ENCODE assay signal across 14 cellular contexts in the genomic region with DNA sequence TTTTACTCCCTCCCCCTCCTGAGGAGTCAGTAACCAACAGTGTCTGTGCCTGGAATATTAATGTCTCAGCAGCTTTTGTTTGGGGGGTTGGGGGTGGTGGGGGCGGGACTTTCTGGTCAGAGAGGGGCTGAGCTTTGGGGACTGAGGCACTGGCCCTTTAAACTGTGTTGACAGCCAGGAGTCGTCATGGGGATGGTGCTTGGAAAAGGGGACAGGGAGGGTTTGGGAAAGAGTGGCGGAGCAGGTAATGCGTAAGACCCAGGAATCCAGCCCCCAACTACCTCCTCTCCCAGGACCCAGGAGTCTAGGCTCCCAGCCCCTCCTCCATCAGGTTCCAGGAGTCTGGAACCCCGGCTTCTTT. TPM values are rescaled to one million over a fixed set of nuclear protein-coding genes. Genes with fewer than 3 reads are reported as not detected.
DNase-seq lines count a peak whose midpoint lies in the region; ATAC-seq, FAIRE-seq and TF ChIP-seq lines count a peak whose summit lies in the region.
"Had no signal": no experiment of that assay in that cellular context is flagged by ENCODE, and none has a peak within 500 bp of the region (broad histone marks: within the 10 kb centered on the region; RNA-seq: fewer than 3 reads in every experiment).

No MANE protein-coding gene starts in this region.

- no peak for TF ChIP-seq POLR2A in H54 (IDR thresholded peaks at IDR 0.05; ENCODE audit: low read depth, low read length)

- peak overlapping the region; percentile 88 for H3K9ac ChIP-seq in parathyroid adenoma

- TF ChIP-seq CTCF in GM23338 (conservative IDR thresholded peaks at IDR 0.05; ENCODE audit: low read depth in 2 of 2) (no peak), parathyroid adenoma (IDR thresholded peaks at IDR 0.05) (no peak)

- H3K27ac ChIP-seq in GM23338 (ENCODE audit: low read depth) (0 out of 2 replicates have a peak overlapping the region, but pooled peaks have one; percentile 87), caudate nucleus (ENCODE audit: low read depth, low read length) (peak overlapping the region; percentile 99), parathyroid adenoma (peak overlapping the region; percentile 94)
- H3K27ac ChIP-seq: C4-2B, colonic mucosa, PC-9 had no signal

- no peak for FAIRE-seq in H54 (lab: Jason Lieb, UNC)

- H3K4me1 ChIP-seq in GM23338 (ENCODE audit: insufficient read depth) (peaks cover 33% of the 10 kb centered on the region), parathyroid adenoma (peaks cover 13% of the 10 kb centered on the region)
- H3K4me1 ChIP-seq: colonic mucosa had no signal

- H3K79me2 ChIP-seq in GM23338 (replicated peaks; ENCODE audit: insufficient read depth), result no peaks in the 10 kb centered on the region
- peaks cover 22% of the 10 kb centered on the region for H3K79me2 ChIP-seq in parathyroid adenoma

- ATAC-seq in GM23338 (peak; percentile 54), HG03196 (IDR thresholded peaks at IDR 0.05; ENCODE audit: unreplicated experiment) (no peak)

- H2AFZ ChIP-seq in GM23338, result no peak overlapping the region
- peak overlapping the region; percentile 95 for H2AFZ ChIP-seq in parathyroid adenoma
- H2AFZ ChIP-seq: PC-9 had no signal

- 0 out of 2 replicates have a peak, but pooled peaks cover 3% of the 10 kb centered on the region for H3F3A ChIP-seq in GM23338 (replicated peaks; ENCODE audit: low read depth)

- H3K36me3 Mint-ChIP-seq in GM23338 (ENCODE audit: low read depth), result peaks cover 7% of the 10 kb centered on the region; the same call in 1 of the 3 replicates
- H3K36me3 Mint-ChIP-seq: activated CD4-positive, alpha-beta memory T cell treated with anti-CD3 and anti-CD28 coated beads for 36 hours had no signal

- no peak overlapping the region for H3K27ac Mint-ChIP-seq in GM23338
- H3K27ac Mint-ChIP-seq: activated CD4-positive, alpha-beta memory T cell treated with anti-CD3 and anti-CD28 coated beads for 36 hours had no signal

- H3K9me2 ChIP-seq in GM23338 (ENCODE audit: insufficient read depth), result no peaks in the 10 kb centered on the region

- peak overlapping the region; percentile 99 for H3K4me2 ChIP-seq in GM23338
- H3K4me2 ChIP-seq in parathyroid adenoma (ENCODE audit: low read length), result peak overlapping the region; percentile 87
- H3K4me2 ChIP-seq: PC-9 had no signal

- DNase-seq in GM23338 (ENCODE audit: low spot score), result peak; percentile 83
- peak in 45 of 61 donors; percentile 11 to 81 (median 43) for DNase-seq in caudate nucleus (lab: John Stamatoyannopoulos, UW)
- DNase-seq in stimulated activated naive CD4-positive, alpha-beta T cell (lab: John Stamatoyannopoulos, UW), result no peak
- DNase-seq in GM03348 (ENCODE audit: low spot score), result no peak
- no peak for DNase-seq in H54 (ENCODE audit: insufficient read length, low spot score)
- DNase-seq: activated CD4-positive, alpha-beta memory T cell treated with anti-CD3 and anti-CD28 coated beads for 36 hours; activated effector memory CD4-positive, alpha-beta T cell treated with anti-CD3 and anti-CD28 coated beads, Interleukin-2, amount 50 U/mL, for 16 hours; colonic mucosa; NCI-H345; PC-9 had no signal

- no peaks in the 10 kb centered on the region for H3K9me3 ChIP-seq in iPS-18c (ENCODE audit: control insufficient read depth, insufficient read depth, low read length)
- H3K9me3 ChIP-seq in parathyroid adenoma (ENCODE audit: control insufficient read depth, low read length), result no peaks in the 10 kb centered on the region
- H3K9me3 ChIP-seq: colonic mucosa had no signal

- H3K4me3 Mint-ChIP-seq in GM23338, result peak overlapping the region; percentile 81
- H3K4me3 Mint-ChIP-seq: activated CD4-positive, alpha-beta memory T cell treated with anti-CD3 and anti-CD28 coated beads for 36 hours had no signal

- H3K27me3 ChIP-seq in GM23338 (ENCODE audit: insufficient read depth) (peaks cover 26% of the 10 kb centered on the region), parathyroid adenoma (ENCODE audit: control insufficient read depth, insufficient read depth, low read length) (no peaks in the 10 kb centered on the region)
- H3K27me3 ChIP-seq: colonic mucosa had no signal

- H3K4me1 Mint-ChIP-seq in GM23338, result peaks cover 29% of the 10 kb centered on the region

- H3K36me3 ChIP-seq in GM23338 (ENCODE audit: insufficient read depth) (no peaks in the 10 kb centered on the region), parathyroid adenoma (ENCODE audit: control insufficient read depth, insufficient read depth, low read length) (no peaks in the 10 kb centered on the region)
- H3K36me3 ChIP-seq: colonic mucosa had no signal

- peak overlapping the region; percentile 83 for H3K4me3 ChIP-seq in GM23338
- peak overlapping the region; percentile 54 for H3K4me3 ChIP-seq in iPS-18c (ENCODE audit: insufficient read depth, low read depth, low read length)
- peak overlapping the region; percentile 62 for H3K4me3 ChIP-seq in parathyroid adenoma (ENCODE audit: low read depth, low read length)
- H3K4me3 ChIP-seq: colonic mucosa, PC-9 had no signal

- no peaks in the 10 kb centered on the region for H3K9me3 Mint-ChIP-seq in GM23338
- H3K9me3 Mint-ChIP-seq: activated CD4-positive, alpha-beta memory T cell treated with anti-CD3 and anti-CD28 coated beads for 36 hours had no signal

- H3K27me3 Mint-ChIP-seq in GM23338 (ENCODE audit: insufficient read depth, low read depth, poor library complexity), result peaks cover 44% of the 10 kb centered on the region

- peaks cover 5% of the 10 kb centered on the region; the same call in 1 of the 2 replicates for H4K20me1 ChIP-seq in GM23338 (replicated peaks; ENCODE audit: insufficient read depth)

TF ChIP-seq in GM23338, 12 proteins besides CTCF, POLR2A, EP300 and RAD21:
- no peak for TF ChIP-seq EZH2phosphoT487 (IDR thresholded peaks at IDR 0.05; ENCODE audit: unreplicated experiment)
- no peak for TF ChIP-seq ZNF114 (CRISPR knock-in tag; IDR thresholded peaks at IDR 0.05)
TF ChIP-seq in GM23338: peak in this region for 0.

RNA-seq across cellular contexts. Expression of a gene that starts 5.2 kb away (rescaled TPM):
- total RNA-seq in GM23338 (2014; rRNA removed; shearing (Covaris generic)), result 21.2 and 26.0 TPM in 2 replicates
- 3.7 TPM in 2 replicates for polyA plus RNA-seq in GM23338 (2016; fragmentation: Nextera tagmentation; extraction: Ambion mirVana)

RNA-seq across cellular contexts. Expression of a gene that starts 15.1 kb away (rescaled TPM):
- 21.6 and 23.9 TPM in 2 replicates for total RNA-seq in GM23338 (2014; rRNA removed; shearing (Covaris generic))
- 21.1 and 22.5 TPM in 2 replicates for polyA plus RNA-seq in GM23338 (2016; fragmentation: Nextera tagmentation; extraction: Ambion mirVana)

RNA-seq across cellular contexts. Expression of a gene that starts 22.6 kb away (rescaled TPM):
- total RNA-seq in GM23338 (2014; rRNA removed; shearing (Covaris generic)), result not detected in 2 replicates
- polyA plus RNA-seq in GM23338 (2016; fragmentation: Nextera tagmentation; extraction: Ambion mirVana), result 0.08 and 0.17 TPM in 2 replicates

RNA-seq across cellular contexts. Expression of a gene that starts 35.5 kb away (rescaled TPM):
- total RNA-seq in GM23338 (2014; rRNA removed; shearing (Covaris generic)), result 11.1 and 16.5 TPM in 2 replicates
- polyA plus RNA-seq in GM23338 (2016; fragmentation: Nextera tagmentation; extraction: Ambion mirVana), result 20.6 and 21.3 TPM in 2 replicates

RNA-seq across cellular contexts. Expression of a gene that starts 38.1 kb away (rescaled TPM):
- total RNA-seq in GM23338 (2014; rRNA removed; shearing (Covaris generic)), result 5.9 and 14.1 TPM in 2 replicates
- polyA plus RNA-seq in GM23338 (2016; fragmentation: Nextera tagmentation; extraction: Ambion mirVana), result 15.5 and 16.9 TPM in 2 replicates

Comparison
In these comparisons a context has a peak if more than half of its experiments do, and no peak if none do; other contexts are left out.
1. DNase-seq: peak in GM23338 (single experiment) and caudate nucleus (45 of 61); none in stimulated activated naive CD4-positive, alpha-beta T cell (0 of 6), GM03348 (single experiment) and H54 (single experiment).
2. Peak in every context shown above with its lines, with median percentiles within 50 percentile points of each other: H3K27ac ChIP-seq and H3K4me3 ChIP-seq.